ENCODE assay signal across 8 cellular contexts in genomic region chr11:63681208-63682044, GRCh38. TPM values are rescaled to one million over a fixed set of nuclear protein-coding genes. Genes with fewer than 3 reads are reported as not detected.
DNase-seq lines count a peak whose midpoint lies in the region; ATAC-seq and TF ChIP-seq lines count a peak whose summit lies in the region.

Gene RTN3, plus strand, starts transcription at chr11:63681500. Its CDS starts 137 bp downstream, at chr11:63681637.

- peak within 1 kb of the TSS; percentile 96 for H3K4me3 Mint-ChIP-seq in activated naive CD8-positive, alpha-beta T cell
- peak within 1 kb of the TSS; percentile 98 for H3K4me3 Mint-ChIP-seq in glutamatergic neuron (ENCODE audit: unreplicated experiment)

- peak within 1 kb of the TSS; percentile 97 for H3K4me2 ChIP-seq in osteoblast (ENCODE audit: insufficient read depth, low read length)

- H3K4me1 Mint-ChIP-seq in activated naive CD8-positive, alpha-beta T cell (ENCODE audit: low read depth), result peaks cover 26% of the 10 kb centered on the region
- H3K4me1 Mint-ChIP-seq in glutamatergic neuron (ENCODE audit: low read depth, unreplicated experiment), result peaks cover 8% of the 10 kb centered on the region

- no peaks in the 10 kb centered on the region for H3K27me3 Mint-ChIP-seq in activated naive CD8-positive, alpha-beta T cell
- H3K27me3 Mint-ChIP-seq in glutamatergic neuron (ENCODE audit: unreplicated experiment), result peaks cover 13% of the 10 kb centered on the region

- peak; percentile 99 for DNase-seq in GM10248 (ENCODE audit: extremely low spot score)
- DNase-seq in NCI-H1105 (lab: John Stamatoyannopoulos, UW), result peak; percentile 98
- DNase-seq in SKM-1 treated with dmso at 0.1 percent for 144 hours (lab: John Stamatoyannopoulos, UW; ENCODE audit: unreplicated experiment), result peak; percentile 95
- DNase-seq in glutamatergic neuron, result peak; percentile 98
- peak; percentile 98 for DNase-seq in osteoblast (ENCODE audit: insufficient read length, low spot score, missing footprints)
- DNase-seq in thoracic aorta (ENCODE audit: low spot score), result peak; percentile 68

- POLR2A ChIA-PET in GM10248 (lab: Yijun Ruan, JAX), result interaction anchor here (1.3 kb wide), 1 partner anchor 11 kb away, joined by 5 read pairs; the partner anchor contains the start of gene ATL3

- H3K27ac ChIP-seq in osteoblast (ENCODE audit: low read depth, low read length) (peak within 1 kb of the TSS; percentile 55), thoracic aorta (peak within 1 kb of the TSS; percentile 95)

- no peaks in the 10 kb centered on the region for H3K9me3 Mint-ChIP-seq in activated naive CD8-positive, alpha-beta T cell (ENCODE audit: low read depth)
- H3K9me3 Mint-ChIP-seq in glutamatergic neuron (ENCODE audit: unreplicated experiment), result peaks cover 8% of the 10 kb centered on the region

- H2AFZ ChIP-seq in osteoblast (ENCODE audit: low read length), result peak within 1 kb of the TSS; percentile 96

- H3K9me3 ChIP-seq in osteoblast (ENCODE audit: low read depth, low read length), result no peaks in the 10 kb centered on the region
- H3K9me3 ChIP-seq in thoracic aorta, result no peaks in the 10 kb centered on the region

- H3K36me3 ChIP-seq in osteoblast (ENCODE audit: insufficient read depth, low read length) (no peaks in the 10 kb centered on the region), thoracic aorta (no peaks in the 10 kb centered on the region)

- H3K4me3 ChIP-seq in osteoblast (ENCODE audit: insufficient read depth, low read length), result peak within 1 kb of the TSS; percentile 98
- peak within 1 kb of the TSS; percentile 99 for H3K4me3 ChIP-seq in thoracic aorta

- ATAC-seq in HG02623 (IDR thresholded peaks at IDR 0.05; ENCODE audit: unreplicated experiment) (peak; percentile 84), thoracic aorta (ENCODE audit: insufficient number of reproducible peaks, low FRiP score, low read depth) (peak; percentile 90)

- TF ChIP-seq CTCF in GM10248 (IDR thresholded peaks at IDR 0.05; ENCODE audit: control extremely low read depth, extremely low read depth, low read depth, missing control alignments) (no peak), glutamatergic neuron (IDR thresholded peaks at IDR 0.05; ENCODE audit: partially characterized antibody, unreplicated experiment) (no peak), osteoblast (IDR thresholded peaks at IDR 0.05; ENCODE audit: extremely low read depth, low read depth, low read length) (no peak), thoracic aorta (IDR thresholded peaks at IDR 0.05) (no peak)

- CTCF ChIA-PET in GM10248 (lab: Yijun Ruan, JAX), result interaction anchor here (0.7 to 3.5 kb wide), 19 partner anchors 8 to 776 kb away, joined by 3 to 17 read pairs (median 3); partner anchors contain the start of gene ATL3

- peaks cover 47% of the 10 kb centered on the region for H3K79me2 ChIP-seq in osteoblast (ENCODE audit: insufficient read depth, low read length)

- peak within 1 kb of the TSS; percentile 94 for H3K27ac Mint-ChIP-seq in activated naive CD8-positive, alpha-beta T cell
- peak within 1 kb of the TSS; percentile 98 for H3K27ac Mint-ChIP-seq in glutamatergic neuron (ENCODE audit: unreplicated experiment)

- no peaks in the 10 kb centered on the region for H3K27me3 ChIP-seq in osteoblast (ENCODE audit: insufficient read depth, low read length)
- no peaks in the 10 kb centered on the region for H3K27me3 ChIP-seq in thoracic aorta (replicated peaks; ENCODE audit: insufficient read depth)

- no peaks in the 10 kb centered on the region for H3K36me3 Mint-ChIP-seq in activated naive CD8-positive, alpha-beta T cell
- no peaks in the 10 kb centered on the region for H3K36me3 Mint-ChIP-seq in glutamatergic neuron (ENCODE audit: unreplicated experiment)

- H3K4me1 ChIP-seq in osteoblast (ENCODE audit: insufficient read depth, low read length) (peaks cover 15% of the 10 kb centered on the region), thoracic aorta (ENCODE audit: control insufficient read depth in 1 of 2, low read depth in 2 of 2) (peaks cover 4 to 34% of the 10 kb centered on the region in 2 donors)

- no peaks in the 10 kb centered on the region for H4K20me1 ChIP-seq in osteoblast (ENCODE audit: insufficient read depth, low read length)

RNA-seq across cellular contexts. Expression of gene RTN3, which starts in this region (rescaled TPM):
- total RNA-seq in glutamatergic neuron (ENCODE audit: unreplicated experiment) (338 TPM), osteoblast (101 and 108 TPM in 2 replicates), thoracic aorta (10 to 100 TPM; 75.1 to 91.1 TPM)

Comparison
In these comparisons a context has a peak if more than half of its experiments do, and no peak if none do; other contexts are left out.
1. Peak in every context shown above with its lines: DNase-seq, ATAC-seq, H3K4me3 ChIP-seq and H3K27ac ChIP-seq.